ENCODE assay signal across 12 cellular contexts in genomic region chr1:21491483-21492170, GRCh38. TPM values are rescaled to one million over a fixed set of nuclear protein-coding genes. Genes with fewer than 3 reads are reported as not detected.
DNase-seq lines count a peak whose midpoint lies in the region; ATAC-seq lines count a peak whose summit lies in the region.
"Had no signal": no experiment of that assay in that cellular context is flagged by ENCODE, and none has a peak within 500 bp of the region (broad histone marks: within the 10 kb centered on the region; RNA-seq: fewer than 3 reads in every experiment).

No MANE protein-coding gene starts in this region.

- DNase-seq in DMS79 (lab: John Stamatoyannopoulos, UW), result peak; percentile 85
- no peak for DNase-seq in Karpas-422
- peak; percentile 4 for DNase-seq in NCI-H446 treated with DMSO at 0.1 percent for 48 hours (lab: John Stamatoyannopoulos, UW)
- DNase-seq in fibroblast of peridontal ligament (ENCODE audit: extremely low read depth), result peak; percentile 85
- no peak for DNase-seq in midbrain (lab: John Stamatoyannopoulos, UW)
- DNase-seq: CD4-positive, alpha-beta memory T cell; cerebellar nuclear complex had no signal

- no peaks in the 10 kb centered on the region for H3K79me2 ChIP-seq in Karpas-422 (ENCODE audit: low read length)

- no peaks in the 10 kb centered on the region for H3K36me3 ChIP-seq in Karpas-422 (ENCODE audit: insufficient read depth, low read length)
- H3K36me3 ChIP-seq: thoracic aorta had no signal

- ATAC-seq in GM21723 (IDR thresholded peaks at IDR 0.05; ENCODE audit: unreplicated experiment), result no peak
- ATAC-seq in HG02571 (IDR thresholded peaks at IDR 0.05; ENCODE audit: unreplicated experiment), result no peak

- peak overlapping the region; percentile 35 for H3K4me2 ChIP-seq in Karpas-422 (ENCODE audit: low read depth, low read length, poor library complexity, severe bottlenecking)

- H3K4me3 ChIP-seq in Karpas-422 (ENCODE audit: low read length), result no peak overlapping the region
- H3K4me3 ChIP-seq: thoracic aorta had no signal

- peaks cover 3% of the 10 kb centered on the region; the same call in 1 of the 2 replicates for H3K9me3 ChIP-seq in Karpas-422 (ENCODE audit: low read length)
- H3K9me3 ChIP-seq: thoracic aorta had no signal

- peaks cover 23% of the 10 kb centered on the region for H3K4me1 ChIP-seq in Karpas-422 (ENCODE audit: low read length)

- H3K9ac ChIP-seq in Karpas-422 (ENCODE audit: low read length), result 0 out of 2 replicates have a peak overlapping the region, but pooled peaks have one; percentile 13

- no peak overlapping the region for H3K27ac ChIP-seq in Karpas-422 (ENCODE audit: low read length)
- H3K27ac ChIP-seq: thoracic aorta had no signal

- H3K9me2 ChIP-seq in Karpas-422 (replicated peaks; ENCODE audit: insufficient read depth, low read length), result no peaks in the 10 kb centered on the region

- H4K20me1 ChIP-seq in Karpas-422 (ENCODE audit: insufficient read depth, low read depth, low read length), result no peaks in the 10 kb centered on the region

- no peaks in the 10 kb centered on the region for H3K27me3 ChIP-seq in Karpas-422 (ENCODE audit: low read length)

- H2AFZ ChIP-seq in Karpas-422 (ENCODE audit: low read length), result no peak overlapping the region

RNA-seq across cellular contexts. Expression of gene ALPL, which starts 17.6 kb away (rescaled TPM):
- total RNA-seq in Karpas-422 (2014; rRNA removed; shearing (Covaris generic); ENCODE audit: low replicate concordance), result 0.36 TPM in 1 of 2 replicates, not detected in the other
- total RNA-seq: activated CD8-positive, alpha-beta memory T cell treated with anti-CD3 and anti-CD28 coated beads for 36 hours; activated naive CD4-positive, alpha-beta T cell treated with anti-CD3 and anti-CD28 coated beads for 36 hours; CD4-positive, alpha-beta memory T cell had no signal

RNA-seq across cellular contexts. Expression of gene NBPF3, which starts 51.7 kb away (rescaled TPM):
- 3.6 and 5.3 TPM in 2 replicates for total RNA-seq in Karpas-422 (2014; rRNA removed; shearing (Covaris generic); ENCODE audit: low replicate concordance)

Comparison
In these comparisons a context has a peak if more than half of its experiments do, and no peak if none do; other contexts are left out.
1. DNase-seq: peak in DMS79 (single experiment), NCI-H446 treated with DMSO at 0.1 percent for 48 hours (single experiment) and fibroblast of peridontal ligament (single experiment); none in Karpas-422 (single experiment) and midbrain (single experiment).